Comparison of ENCODE assay signal across 11 cellular contexts in genomic region chr10:34658934-34659333, GRCh38.
A peak's percentile ranks its signal among the peaks of the same experiment; 100 is the strongest.
DNase-seq lines count a peak whose midpoint lies in the region; ATAC-seq, FAIRE-seq and TF ChIP-seq lines count a peak whose summit lies in the region.
"Had no signal": no experiment of that assay in that cellular context is flagged by ENCODE, and none has a peak within 500 bp of the region (broad histone marks: within the 10 kb centered on the region; RNA-seq: fewer than 3 reads in every experiment).

No MANE protein-coding gene starts in this region.

- 94% methylated on average over 1 of the region's 1 CpG; no CpG with 5 or more reads in 1 of the 2 experiments for WGBS in H1 (ENCODE audit: extremely low coverage in 1 of 2, insufficient coverage in 1 of 2, insufficient read length in 1 of 2, insufficient replicate concordance in 2 of 2, low coverage in 1 of 2, low lambda C conversion rate in 2 of 2, missing lambda C conversion rate in 1 of 2), 2 experiments
- WGBS in GM23248 (ENCODE audit: low coverage in 1 of 2, low lambda C conversion rate in 2 of 2, missing lambda C conversion rate in 2 of 2), 2 experiments = 92 to 100% methylated on average over 1 of the region's 1 CpG

- H3K27ac ChIP-seq in H1 (ENCODE audit: low read depth, low read length) = no peak overlapping the region
- no peak overlapping the region for H3K27ac ChIP-seq in GM23248

- H3K14ac ChIP-seq in H1 (ENCODE audit: insufficient read length) = no peak overlapping the region

- H2BK20ac ChIP-seq in H1 (ENCODE audit: low read length) = 0 out of 2 replicates have a peak overlapping the region, but pooled peaks have one; percentile 36

- CTCF ChIA-PET in H1 (lab: Charles Lee; ENCODE audit: partially characterized antibody) = no interaction called here

- H3K9ac ChIP-seq in H1 (replicated peaks in 1 of 4; ENCODE audit: extremely low read depth in 1 of 4, low read depth in 3 of 4, low read length in 3 of 4) (no peak overlapping the region), GM23248 (no peak overlapping the region)

- no peak overlapping the region for H3K18ac ChIP-seq in H1 (ENCODE audit: extremely low read depth, low read length)

- H3K23me2 ChIP-seq in H1 (ENCODE audit: low read depth, low read length) = no peaks in the 10 kb centered on the region

- FAIRE-seq in HTR-8/SVneo (lab: Jason Lieb, UNC) (peak; percentile 83), H1 (lab: Jason Lieb, UNC) (no peak)

- no peak overlapping the region for H2BK5ac ChIP-seq in H1 (ENCODE audit: low read depth, low read length)

- no peak overlapping the region for H3K4me2 ChIP-seq in H1 (ENCODE audit: insufficient read depth in 1 of 2, low read depth in 2 of 2, low read length in 2 of 2)
- H3K4me2 ChIP-seq in GM23248 (ENCODE audit: unreplicated experiment) = no peak overlapping the region

- TF ChIP-seq CTCF in H1 (IDR thresholded peaks at IDR 0.05; ENCODE audit: control extremely low read depth in 1 of 3, insufficient read depth in 1 of 3, low read depth in 1 of 3, low read length in 3 of 3) = no peak

- no peaks in the 10 kb centered on the region for H3F3A ChIP-seq in GM23248 (ENCODE audit: insufficient read depth)

- H2BK12ac ChIP-seq in H1 (ENCODE audit: low read depth, low read length) = no peak overlapping the region

- in situ Hi-C loops in GM23248 (cut with MboI) = loop anchor here (25.0 kb wide), 1 partner anchor 553 kb away; no protein-coding TSS in a partner anchor

- H3K4me3 ChIP-seq in H1 (ENCODE audit: extremely low read depth in 1 of 4, insufficient read depth in 2 of 4, low read depth in 3 of 4, low read length in 4 of 4) = no peak overlapping the region
- no peak overlapping the region for H3K4me3 ChIP-seq in GM23248
- H3K4me3 ChIP-seq: HAP-1 had no signal

- peaks cover 2 to 6% of the 10 kb centered on the region in 2 experiments for H4K20me1 ChIP-seq in H1 (replicated peaks in 1 of 2; ENCODE audit: control insufficient read depth in 1 of 2, insufficient read depth in 2 of 2, low read length in 2 of 2)
- peaks cover 3% of the 10 kb centered on the region; the same call in 1 of the 2 replicates for H4K20me1 ChIP-seq in GM23248 (ENCODE audit: insufficient read depth)

- no peak for TF ChIP-seq RAD21 in H1 (IDR thresholded peaks at IDR 0.05 in 1 of 2, conservative IDR thresholded peaks at IDR 0.05 in 1 of 2; ENCODE audit: low read depth in 2 of 2, low read length in 2 of 2)

- no peak overlapping the region for H3K4ac ChIP-seq in H1 (replicated peaks; ENCODE audit: insufficient read length, low read depth, low read length)

- H2BK15ac ChIP-seq in H1 (ENCODE audit: low read length) = 0 out of 2 replicates have a peak overlapping the region, but pooled peaks have one; percentile 47

- H4K8ac ChIP-seq in H1 (ENCODE audit: extremely low read depth, insufficient read depth, low read length) = no peak overlapping the region

- H3K4me1 ChIP-seq in H1 (replicated peaks in 1 of 4; ENCODE audit: control insufficient read depth in 3 of 4, insufficient read depth in 4 of 4, low read length in 3 of 4) (peaks cover 4 to 16% (median 7%) of the 10 kb centered on the region in 4 experiments), GM23248 (ENCODE audit: insufficient read depth) (0 out of 2 replicates have a peak, but pooled peaks cover 3% of the 10 kb centered on the region)

- TF ChIP-seq POLR2A in H1 (IDR thresholded peaks at IDR 0.05; ENCODE audit: control extremely low read depth in 1 of 2, low read depth in 2 of 2, low read length in 2 of 2) = no peak

- H3K79me2 ChIP-seq in H1 (ENCODE audit: control insufficient read depth in 1 of 2, insufficient read depth in 2 of 2, low read length in 2 of 2) (peaks cover 5 to 54% of the 10 kb centered on the region in 2 experiments), GM23248 (ENCODE audit: insufficient read depth) (peaks cover 39% of the 10 kb centered on the region)

- H3K79me1 ChIP-seq in H1 (ENCODE audit: low read depth, low read length) = peaks cover 3% of the 10 kb centered on the region; the same call in 1 of the 2 replicates

- no peaks in the 10 kb centered on the region for H3K9me3 ChIP-seq in H1 (ENCODE audit: insufficient read depth in 2 of 2, low read depth in 1 of 2, low read length in 1 of 2)
- no peaks in the 10 kb centered on the region for H3K9me3 ChIP-seq in GM23248 (ENCODE audit: low read depth)
- H3K9me3 ChIP-seq: HAP-1 had no signal

- H2AFZ ChIP-seq in H1 (ENCODE audit: low read length) (no peak overlapping the region), GM23248 (no peak overlapping the region)

- H3K9me2 ChIP-seq in GM23248 (ENCODE audit: insufficient read depth) = no peaks in the 10 kb centered on the region

- POLR2A ChIA-PET in H1 (lab: Charles Lee; ENCODE audit: partially characterized antibody) = no interaction called here

- peak; percentile 79 for ATAC-seq in left colon

- H2AK5ac ChIP-seq in H1 (ENCODE audit: low read depth, low read length) = no peak overlapping the region

- no peak overlapping the region for H4K91ac ChIP-seq in H1 (replicated peaks; ENCODE audit: insufficient read length, low read length)

- no peak overlapping the region for H3K23ac ChIP-seq in H1 (ENCODE audit: insufficient read length)

- intact Hi-C loops in left colon (cut with DNase I, micrococcal nuclease) = no loop called here
- intact Hi-C loops in posterior cingulate gyrus (cut with DNase I) = no loop called here

- TF ChIP-seq EP300 in H1 (IDR thresholded peaks at IDR 0.05; ENCODE audit: borderline replicate concordance in 1 of 2, low read depth in 2 of 2, low read length in 2 of 2) = no peak

- peak overlapping the region; percentile 55 for H2BK120ac ChIP-seq in H1 (replicated peaks; ENCODE audit: low read depth, low read length)

- no peaks in the 10 kb centered on the region for H3K27me3 ChIP-seq in H1 (replicated peaks in 1 of 4; ENCODE audit: control insufficient read depth in 3 of 4, extremely low read depth in 1 of 4, insufficient read depth in 3 of 4, low read length in 3 of 4)
- no peaks in the 10 kb centered on the region for H3K27me3 ChIP-seq in GM23248 (replicated peaks; ENCODE audit: insufficient read depth)

- no peak overlapping the region for H4K5ac ChIP-seq in H1 (ENCODE audit: insufficient read length, low read depth, low read length)

- H3K36me3 ChIP-seq in H1 (ENCODE audit: control insufficient read depth in 2 of 4, insufficient read depth in 4 of 4, low read length in 3 of 4) (no peaks in the 10 kb centered on the region), GM23248 (ENCODE audit: low read depth) (no peaks in the 10 kb centered on the region)
- H3K36me3 ChIP-seq: HAP-1 had no signal

- no peak overlapping the region for H3K56ac ChIP-seq in H1 (replicated peaks; ENCODE audit: insufficient read length, low read depth, low read length)

- no peak for DNase-seq in HTR-8/SVneo (ENCODE audit: insufficient read length, low spot score)
- DNase-seq in H1 (ENCODE audit: low read depth in 1 of 2, low spot score in 2 of 2) = no peak
- peak; percentile 41 to 49 for DNase-seq in left colon
- DNase-seq in GM23248 = no peak
- no peak for DNase-seq in posterior cingulate gyrus
- DNase-seq in GF-D8 (lab: John Stamatoyannopoulos, UW) = no peak
- DNase-seq in A172 (ENCODE audit: low spot score) = no peak
- DNase-seq: CD4-positive, CD25-positive, alpha-beta regulatory T cell; DMS53; GOT3 had no signal

TF ChIP-seq in H1, 55 proteins besides CTCF, POLR2A, EP300 and RAD21:
- TF ChIP-seq SP1 (IDR thresholded peaks at IDR 0.05; ENCODE audit: low read depth, low read length) (no peak), RFX5 (IDR thresholded peaks at IDR 0.05; ENCODE audit: borderline replicate concordance, low read depth, low read length) (no peak), HDAC2 (IDR thresholded peaks at IDR 0.05; ENCODE audit: borderline replicate concordance in 1 of 2, low read depth in 2 of 2, low read length in 2 of 2) (no peak), KDM1A (IDR thresholded peaks at IDR 0.05; ENCODE audit: borderline replicate concordance, low read length) (no peak), BRCA1 (IDR thresholded peaks at IDR 0.05; ENCODE audit: low read depth, low read length) (no peak), RNF2 (IDR thresholded peaks at IDR 0.05; ENCODE audit: borderline replicate concordance, low read depth, low read length, missing control alignments, poor library complexity, severe bottlenecking) (no peak), CREB1 (IDR thresholded peaks at IDR 0.05) (no peak), EZH2 (IDR thresholded peaks at IDR 0.05; ENCODE audit: low read depth, low read length, severe bottlenecking) (no peak), CEBPB (IDR thresholded peaks at IDR 0.05; ENCODE audit: low read depth, low read length) (no peak), SP4 (IDR thresholded peaks at IDR 0.05; ENCODE audit: low read length) (no peak), MAFK (IDR thresholded peaks at IDR 0.05; ENCODE audit: low read depth, low read length) (no peak), TAF7 (optimal IDR thresholded peaks at IDR 0.05; ENCODE audit: borderline replicate concordance, low read depth, low read length) (no peak), SUZ12 (IDR thresholded peaks at IDR 0.05; ENCODE audit: low read length) (no peak), CBX8 (IDR thresholded peaks at IDR 0.05; ENCODE audit: borderline replicate concordance, low read depth, low read length) (no peak)

Comparison
In these comparisons a context has a peak if more than half of its experiments do, and no peak if none do; other contexts are left out.
1. DNase-seq: peak in left colon (2 of 2); none in HTR-8/SVneo (single experiment), H1 (0 of 2), GM23248 (single experiment), posterior cingulate gyrus (0 of 10), GF-D8 (single experiment) and A172 (single experiment).